2 cellular contexts compared by ENCODE assay signal in the genomic region with DNA sequence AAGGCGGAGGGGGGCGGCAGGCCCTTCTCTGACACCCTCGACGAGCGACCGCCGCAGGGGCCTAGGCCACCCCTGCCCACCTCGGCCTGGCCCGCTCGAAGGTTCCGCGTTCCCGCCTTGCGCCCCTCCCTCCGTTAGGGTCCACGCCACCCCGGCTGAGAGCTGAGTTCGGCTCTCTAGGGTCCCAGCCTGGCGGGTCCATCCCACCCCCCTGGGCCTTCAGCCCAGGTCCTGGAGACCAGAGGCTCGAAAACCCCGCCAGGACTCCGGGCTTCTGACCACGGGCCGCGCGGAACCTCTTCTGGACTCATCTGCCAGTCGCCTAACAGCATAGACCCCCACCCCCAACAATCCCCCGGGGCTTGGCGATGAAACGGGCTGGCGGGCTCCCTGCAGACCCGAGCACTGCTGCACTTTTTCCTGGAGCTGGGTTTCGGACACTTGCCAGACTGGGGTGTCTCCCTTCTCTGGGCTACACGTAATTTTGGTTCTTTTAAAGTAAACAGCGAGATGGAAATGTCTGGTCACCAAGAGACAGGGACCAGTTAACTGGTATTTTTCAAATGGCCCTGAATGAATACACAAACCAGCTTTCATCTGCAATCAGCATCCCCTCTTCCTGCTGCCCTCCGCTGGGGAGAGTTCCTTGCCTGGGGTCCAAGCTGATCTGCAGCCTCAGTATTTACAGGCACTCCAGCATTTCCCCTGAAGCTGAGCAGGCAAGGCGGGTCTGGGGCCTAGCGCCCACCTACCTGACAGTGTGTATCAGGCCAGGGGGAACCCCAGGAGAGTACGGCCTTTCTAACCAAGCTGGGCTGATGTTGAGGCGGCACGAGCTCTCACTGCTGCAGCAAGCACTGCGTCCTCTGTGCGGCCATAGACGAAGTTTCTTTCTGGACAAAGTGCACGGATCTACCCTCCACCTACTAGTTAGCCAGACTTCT.
TF ChIP-seq lines count a peak whose summit lies in the region.

No MANE protein-coding gene starts in this region.

TF ChIP-seq in HepG2, 621 proteins besides CTCF, POLR2A, EP300 and RAD21 (continues in another document):
- TF ChIP-seq ZBTB42 (CRISPR knock-in tag; IDR thresholded peaks at IDR 0.05): no peak
- no peak for TF ChIP-seq HHEX (CRISPR knock-in tag; IDR thresholded peaks at IDR 0.05)
- no peak for TF ChIP-seq ZNF883 (CRISPR knock-in tag; IDR thresholded peaks at IDR 0.05; ENCODE audit: not compliant biosample characterization)
- no peak for TF ChIP-seq ZNF780A (CRISPR knock-in tag; IDR thresholded peaks at IDR 0.05)
- TF ChIP-seq HNRNPL (IDR thresholded peaks at IDR 0.05; ENCODE audit: low read depth, low read length): no peak
- TF ChIP-seq, protein P1, sequence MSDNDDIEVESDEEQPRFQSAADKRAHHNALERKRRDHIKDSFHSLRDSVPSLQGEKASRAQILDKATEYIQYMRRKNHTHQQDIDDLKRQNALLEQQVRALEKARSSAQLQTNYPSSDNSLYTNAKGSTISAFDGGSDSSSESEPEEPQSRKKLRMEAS (IDR thresholded peaks at IDR 0.05): no peak
- TF ChIP-seq NFKB2 (CRISPR knock-in tag; IDR thresholded peaks at IDR 0.05; ENCODE audit: borderline replicate concordance): 0 out of 2 replicates have a peak, but pooled peaks have one; percentile 45
- no peak for TF ChIP-seq ZMYM4 (CRISPR knock-in tag; IDR thresholded peaks at IDR 0.05)
- peak; percentile 79; the same call in 1 of the 2 replicates for TF ChIP-seq ZFP91 (CRISPR knock-in tag; IDR thresholded peaks at IDR 0.05; ENCODE audit: borderline replicate concordance)
- TF ChIP-seq MEF2D (CRISPR knock-in tag; IDR thresholded peaks at IDR 0.05): no peak
- TF ChIP-seq FOXC1 (CRISPR knock-in tag; IDR thresholded peaks at IDR 0.05; ENCODE audit: borderline replicate concordance): no peak
- no peak for TF ChIP-seq SP1 (IDR thresholded peaks at IDR 0.05)
- no peak for TF ChIP-seq SP1 (CRISPR knock-in tag; IDR thresholded peaks at IDR 0.05)
- 0 out of 2 replicates have a peak, but pooled peaks have one; percentile 66 for TF ChIP-seq ZNF234 (CRISPR knock-in tag; conservative IDR thresholded peaks at IDR 0.05)
- peak; percentile 2; the same call in 1 of the 2 replicates for TF ChIP-seq ZFP90 (CRISPR knock-in tag; IDR thresholded peaks at IDR 0.05; ENCODE audit: borderline replicate concordance)
- TF ChIP-seq ZNF350 (CRISPR knock-in tag; IDR thresholded peaks at IDR 0.05; ENCODE audit: borderline replicate concordance, low read depth): 0 out of 2 replicates have a peak, but pooled peaks have one; percentile 10
- no peak for TF ChIP-seq RARA (CRISPR knock-in tag; IDR thresholded peaks at IDR 0.05)
- TF ChIP-seq GTF3A (CRISPR knock-in tag; conservative IDR thresholded peaks at IDR 0.05): no peak
- no peak for TF ChIP-seq CENPX (CRISPR knock-in tag; IDR thresholded peaks at IDR 0.05)
- no peak for TF ChIP-seq PRPF4 (IDR thresholded peaks at IDR 0.05; ENCODE audit: low read depth, low read length, poor library complexity, severe bottlenecking)
- 0 out of 2 replicates have a peak, but pooled peaks have one; percentile 1 for TF ChIP-seq FOXA3 (CRISPR knock-in tag; IDR thresholded peaks at IDR 0.05)
- 0 out of 2 replicates have a peak, but pooled peaks have one; percentile 15 for TF ChIP-seq HES4 (CRISPR knock-in tag; IDR thresholded peaks at IDR 0.05; ENCODE audit: borderline replicate concordance)
- no peak for TF ChIP-seq BHLHE40 (IDR thresholded peaks at IDR 0.05; ENCODE audit: low read length)
- TF ChIP-seq ZNF20 (CRISPR knock-in tag; IDR thresholded peaks at IDR 0.05): no peak
- TF ChIP-seq THAP11 (CRISPR knock-in tag; IDR thresholded peaks at IDR 0.05): no peak
- TF ChIP-seq ZNF432 (CRISPR knock-in tag; IDR thresholded peaks at IDR 0.05; ENCODE audit: borderline replicate concordance): no peak
- TF ChIP-seq ARNT2 (CRISPR knock-in tag; IDR thresholded peaks at IDR 0.05; ENCODE audit: low read depth): no peak
- TF ChIP-seq, protein P2, sequence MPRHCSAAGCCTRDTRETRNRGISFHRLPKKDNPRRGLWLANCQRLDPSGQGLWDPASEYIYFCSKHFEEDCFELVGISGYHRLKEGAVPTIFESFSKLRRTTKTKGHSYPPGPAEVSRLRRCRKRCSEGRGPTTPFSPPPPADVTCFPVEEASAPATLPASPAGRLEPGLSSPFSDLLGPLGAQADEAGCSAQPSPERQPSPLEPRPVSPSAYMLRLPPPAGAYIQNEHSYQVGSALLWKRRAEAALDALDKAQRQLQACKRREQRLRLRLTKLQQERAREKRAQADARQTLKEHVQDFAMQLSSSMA (CRISPR knock-in tag; IDR thresholded peaks at IDR 0.05): 0 out of 2 replicates have a peak, but pooled peaks have one; percentile 30
- TF ChIP-seq, protein P3, sequence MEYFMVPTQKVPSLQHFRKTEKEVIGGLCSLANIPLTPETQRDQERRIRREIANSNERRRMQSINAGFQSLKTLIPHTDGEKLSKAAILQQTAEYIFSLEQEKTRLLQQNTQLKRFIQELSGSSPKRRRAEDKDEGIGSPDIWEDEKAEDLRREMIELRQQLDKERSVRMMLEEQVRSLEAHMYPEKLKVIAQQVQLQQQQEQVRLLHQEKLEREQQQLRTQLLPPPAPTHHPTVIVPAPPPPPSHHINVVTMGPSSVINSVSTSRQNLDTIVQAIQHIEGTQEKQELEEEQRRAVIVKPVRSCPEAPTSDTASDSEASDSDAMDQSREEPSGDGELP (IDR thresholded peaks at IDR 0.05; ENCODE audit: borderline replicate concordance, low read depth): no peak
- TF ChIP-seq ZNF556 (CRISPR knock-in tag; IDR thresholded peaks at IDR 0.05; ENCODE audit: borderline replicate concordance): 0 out of 2 replicates have a peak, but pooled peaks have one; percentile 12
- peak; percentile 71; the same call in 1 of the 2 replicates for TF ChIP-seq ZNF615 (CRISPR knock-in tag; IDR thresholded peaks at IDR 0.05; ENCODE audit: borderline replicate concordance)
- TF ChIP-seq MIXL1 (CRISPR knock-in tag; IDR thresholded peaks at IDR 0.05): no peak
- 0 out of 2 replicates have a peak, but pooled peaks have one; percentile 56 for TF ChIP-seq ZNF713 (CRISPR knock-in tag; IDR thresholded peaks at IDR 0.05)
- 0 out of 2 replicates have a peak, but pooled peaks have one; percentile 44 for TF ChIP-seq CHCHD3 (CRISPR knock-in tag; IDR thresholded peaks at IDR 0.05)

TF ChIP-seq in HEK293T, 16 proteins besides CTCF, POLR2A, EP300 and RAD21:
- TF ChIP-seq ARNT (IDR thresholded peaks at IDR 0.05) (no peak), FOXA1 (IDR thresholded peaks at IDR 0.05) (no peak), SP1 (IDR thresholded peaks at IDR 0.05) (no peak), L3MBTL2 (conservative IDR thresholded peaks at IDR 0.05) (no peak), BHLHE40 (IDR thresholded peaks at IDR 0.05; ENCODE audit: borderline replicate concordance) (no peak), FOXK2 (IDR thresholded peaks at IDR 0.05) (no peak), LEF1 (IDR thresholded peaks at IDR 0.05; ENCODE audit: borderline replicate concordance) (no peak), TARDBP (IDR thresholded peaks at IDR 0.05) (no peak), HDGF (IDR thresholded peaks at IDR 0.05; ENCODE audit: borderline replicate concordance) (no peak), ELF4 (IDR thresholded peaks at IDR 0.05) (no peak), NFRKB (IDR thresholded peaks at IDR 0.05) (no peak), CTBP1 (IDR thresholded peaks at IDR 0.05; ENCODE audit: borderline replicate concordance) (no peak), SUZ12 (IDR thresholded peaks at IDR 0.05) (no peak), FOXM1 (IDR thresholded peaks at IDR 0.05; ENCODE audit: borderline replicate concordance) (no peak), ZNF384 (IDR thresholded peaks at IDR 0.05) (no peak)
- TF ChIP-seq, protein P4, sequence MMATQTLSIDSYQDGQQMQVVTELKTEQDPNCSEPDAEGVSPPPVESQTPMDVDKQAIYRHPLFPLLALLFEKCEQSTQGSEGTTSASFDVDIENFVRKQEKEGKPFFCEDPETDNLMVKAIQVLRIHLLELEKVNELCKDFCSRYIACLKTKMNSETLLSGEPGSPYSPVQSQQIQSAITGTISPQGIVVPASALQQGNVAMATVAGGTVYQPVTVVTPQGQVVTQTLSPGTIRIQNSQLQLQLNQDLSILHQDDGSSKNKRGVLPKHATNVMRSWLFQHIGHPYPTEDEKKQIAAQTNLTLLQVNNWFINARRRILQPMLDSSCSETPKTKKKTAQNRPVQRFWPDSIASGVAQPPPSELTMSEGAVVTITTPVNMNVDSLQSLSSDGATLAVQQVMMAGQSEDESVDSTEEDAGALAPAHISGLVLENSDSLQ (IDR thresholded peaks at IDR 0.05): no peak
